8 cellular contexts compared by ENCODE assay signal in genomic region chr1:231335663-231336602, GRCh38. TPM values are rescaled to one million over a fixed set of nuclear protein-coding genes. Genes with fewer than 3 reads are reported as not detected.
DNase-seq lines count a peak whose midpoint lies in the region; ATAC-seq, FAIRE-seq and TF ChIP-seq lines count a peak whose summit lies in the region.

No MANE protein-coding gene starts in this region.

- intact Hi-C loops in GM12878 (cut with micrococcal nuclease; ENCODE audit: unreplicated experiment): loop anchor here (5.0 kb wide), 1 partner anchor 94 kb away; the partner anchor contains the start of gene GNPAT

- no peaks in the 10 kb centered on the region for H3K36me3 ChIP-seq in GM12878 (ENCODE audit: control insufficient read depth in 2 of 2, insufficient read depth in 2 of 2, low read length in 1 of 2)

- TF ChIP-seq EP300 in A549 (IDR thresholded peaks at IDR 0.05) (no peak), GM12878 (IDR thresholded peaks at IDR 0.05; ENCODE audit: borderline replicate concordance in 1 of 2, control insufficient read depth in 1 of 2, low read depth in 2 of 2, low read length in 2 of 2) (no peak)

- H3K9me3 ChIP-seq in A549: no peaks in the 10 kb centered on the region
- no peaks in the 10 kb centered on the region for H3K9me3 ChIP-seq in GM12878 (replicated peaks; ENCODE audit: control insufficient read depth, insufficient read depth, low read length)
- no peaks in the 10 kb centered on the region for H3K9me3 ChIP-seq in mononuclear cell (ENCODE audit: low read depth, low read length)

- in situ Hi-C loops in GM12878 (cut with MboI): no loop called here

- TF ChIP-seq RAD21 in A549 (conservative IDR thresholded peaks at IDR 0.05 in 1 of 2, IDR thresholded peaks at IDR 0.05 in 1 of 2) (no peak), GM12878 (IDR thresholded peaks at IDR 0.05; ENCODE audit: insufficient read depth, low read depth, low read length) (no peak)

- POLR2A ChIA-PET in A549 (lab: Yijun Ruan, JAX): no interaction called here
- POLR2A ChIA-PET in GM12878 (lab: Charles Lee): interaction anchor here (1.5 kb wide), 1 partner anchor 85 kb away, joined by 3 read pairs; no protein-coding TSS in a partner anchor

- 71% methylated on average over 21 of the region's 21 CpGs for WGBS in A549 (ENCODE audit: missing lambda C conversion rate)
- WGBS in GM12878 (ENCODE audit: insufficient coverage, insufficient replicate concordance, low lambda C conversion rate, missing lambda C conversion rate): 88% methylated on average over 21 of the region's 21 CpGs

- DNase-seq in A549 (ENCODE audit: low read depth in 1 of 2, low spot score in 1 of 2) (no peak), HT-29 (ENCODE audit: low spot score) (peak; percentile 37), GM12878 (ENCODE audit: low read depth, low spot score) (no peak), NCI-H446 treated with DMSO at 0.1 percent for 48 hours (lab: John Stamatoyannopoulos, UW) (no peak), NK-92 (lab: John Stamatoyannopoulos, UW; ENCODE audit: unreplicated experiment) (no peak)

- peaks cover 46% of the 10 kb centered on the region for H3K4me1 ChIP-seq in A549
- peaks cover 8% of the 10 kb centered on the region for H3K4me1 ChIP-seq in GM12878 (ENCODE audit: control insufficient read depth, insufficient read depth, low read length)
- H3K4me1 ChIP-seq in mononuclear cell (ENCODE audit: insufficient read depth, low read length): peaks cover 49% of the 10 kb centered on the region

- SMC1A ChIA-PET in GM12878 (lab: Charles Lee; ENCODE audit: uncharacterized antibody, unreplicated experiment): interaction anchor here (0.8 to 3.1 kb wide), 5 partner anchors 12 to 122 kb away, joined by 4 to 10 read pairs (median 5); no protein-coding TSS in a partner anchor

- no TSS peak for BruUV-seq in GM12878 (replicated peaks; lab: Mats Ljungman, UMichigan)

- RAD21 ChIA-PET in GM12878 (lab: Charles Lee; ENCODE audit: unreplicated experiment): interaction anchor here (1.5 kb wide), 1 partner anchor 10 kb away, joined by 4 read pairs; no protein-coding TSS in a partner anchor

- peak overlapping the region in 1 of 2 experiments; percentile 91; a peak in 2 of 6 replicates for H3K27ac ChIP-seq in A549
- H3K27ac ChIP-seq in GM12878 (ENCODE audit: control insufficient read depth, insufficient read depth): no peak overlapping the region

- TF ChIP-seq POLR2A in A549 (IDR thresholded peaks at IDR 0.05; ENCODE audit: low read length) (no peak), GM12878 (IDR thresholded peaks at IDR 0.05; ENCODE audit: low read depth, low read length) (no peak)

- no peak for ATAC-seq in A549
- ATAC-seq in GM12878: no peak
- no peak for ATAC-seq in GM21576 (IDR thresholded peaks at IDR 0.05; ENCODE audit: unreplicated experiment)
- ATAC-seq in GM21786 (IDR thresholded peaks at IDR 0.05; ENCODE audit: unreplicated experiment): no peak

- CTCF ChIA-PET in A549 (lab: Yijun Ruan, JAX): interaction anchor here (0.5 to 1.7 kb wide), 7 partner anchors 20 to 703 kb away, joined by 3 to 11 read pairs (median 3); no protein-coding TSS in a partner anchor
- CTCF ChIA-PET in GM12878 (lab: Yijun Ruan, JAX): interaction anchor here (0.6 to 4.1 kb wide), 8 partner anchors 14 to 1144 kb away, joined by 3 to 28 read pairs (median 4); no protein-coding TSS in a partner anchor

- peaks cover 67% of the 10 kb centered on the region for H3K79me2 ChIP-seq in GM12878 (ENCODE audit: control insufficient read depth, insufficient read depth, low read length)

- H3K4me3 ChIP-seq in A549 (peak overlapping the region; percentile 82), GM12878 (peak overlapping the region; percentile 91), mononuclear cell (ENCODE audit: low read length) (peak overlapping the region; percentile 17)

- no peaks in the 10 kb centered on the region; the same call in 1 of the 2 replicates for H4K20me1 ChIP-seq in GM12878 (ENCODE audit: control insufficient read depth, insufficient read depth)

- TF ChIP-seq CTCF in A549 (IDR thresholded peaks at IDR 0.05): no peak
- TF ChIP-seq CTCF in GM12878 (IDR thresholded peaks at IDR 0.05 in 2 of 3, conservative IDR thresholded peaks at IDR 0.05 in 1 of 3; ENCODE audit: control insufficient read depth in 2 of 3, extremely low read depth in 1 of 3, insufficient read depth in 1 of 3, low read depth in 3 of 3, low read length in 3 of 3): no peak

- H2AFZ ChIP-seq in GM12878 (ENCODE audit: control insufficient read depth, low read depth, low read length): no peak overlapping the region

- peak overlapping the region; percentile 93 for H3K4me2 ChIP-seq in A549
- H3K4me2 ChIP-seq in GM12878 (ENCODE audit: control insufficient read depth, insufficient read depth): peak overlapping the region; percentile 93

- peak overlapping the region; percentile 52; the same call in 1 of the 2 replicates for H3K9ac ChIP-seq in GM12878 (ENCODE audit: control insufficient read depth, insufficient read depth, low read length)

- FAIRE-seq in A549 (lab: Jason Lieb, UNC) (no peak), GM12878 (lab: Jason Lieb, UNC) (no peak)

- H3K27me3 ChIP-seq in GM12878 (replicated peaks in 1 of 2; ENCODE audit: control insufficient read depth in 2 of 2, insufficient read depth in 2 of 2, low read length in 1 of 2) (no peaks in the 10 kb centered on the region), mononuclear cell (ENCODE audit: insufficient read depth, low read length) (no peaks in the 10 kb centered on the region)

TF ChIP-seq in A549, 52 proteins besides CTCF, POLR2A, EP300 and RAD21:
- TF ChIP-seq JUN (IDR thresholded peaks at IDR 0.05) (no peak), MYC (IDR thresholded peaks at IDR 0.05; ENCODE audit: borderline replicate concordance, low read length) (no peak), CEBPB (IDR thresholded peaks at IDR 0.05) (peak in 1 of 2 experiments; percentile 59; a peak in 1 of 4 replicates)

RNA-seq across cellular contexts. Expression of gene EXOC8, which starts 1.7 kb away (rescaled TPM):
- polyA plus RNA-seq in A549 (2011; rRNA removed) (7.6 and 7.7 TPM in 2 replicates), A549 (2017; fragmentation: RNase III; extraction: RNeasy Plus Mini Kit Qiagen cat#74134 plus additional on column Dnase treatment) (8.9 to 10.1 TPM (median 9.8 TPM) in 3 replicates), GM12878 (2011; rRNA removed) (5.8 and 7.7 TPM in 2 replicates), GM12878 (2014; fragmentation: Illumina TruSeq; extraction: Trizol) (7.3 and 8.0 TPM in 2 replicates), GM12878 (2014; fragmentation: Nextera tagmentation; extraction: Ambion mirVana) (1 to 10 TPM; 2.0 to 3.2 TPM), GM12878 (2014; rRNA removed) (6.0 and 6.8 TPM in 2 replicates), GM12878 (2016; fragmentation: Nextera tagmentation; extraction: Ambion mirVana) (1 to 10 TPM; 4.2 to 4.4 TPM)
- polyA plus RNA-seq in A549 (2012; cell fraction: cytosol; rRNA removed): 2.1 and 2.3 TPM in 2 replicates
- polyA plus RNA-seq in A549 (2012; cell fraction: nucleus; rRNA removed): 2.8 and 3.6 TPM in 2 replicates
- polyA minus RNA-seq in A549 (2011; rRNA and poly(A)+ RNA removed): 12.8 and 13.1 TPM in 2 replicates
- total RNA-seq in HT-29 (2014; rRNA removed; shearing (Covaris generic)): 11.0 and 11.6 TPM in 2 replicates
- total RNA-seq in GM12878 (2013; cell fraction: nucleolus; rRNA removed): 12.5 and 13.2 TPM in 2 replicates
- total RNA-seq in GM12878 (2014; rRNA removed) (7.6 and 8.6 TPM in 2 replicates), GM12878 (2014; rRNA removed; fragmentation: Illumina TruSeq; extraction: Trizol) (10.6 and 11.3 TPM in 2 replicates), GM12878 (2021) (11.3 and 11.4 TPM in 2 replicates), mononuclear cell (49.6 TPM)
- 2.9 TPM for polyA plus RNA-seq in GM12878 (2011; ENCODE audit: low read depth)
- 3.6 TPM in 2 replicates for polyA plus RNA-seq in GM12878 (2011; cell fraction: cytosol; rRNA removed)
- 6.9 and 8.1 TPM in 2 replicates for polyA plus RNA-seq in GM12878 (2011; cell fraction: nucleus; rRNA removed)
- polyA plus RNA-seq in GM12878 (2012): 4.8 and 5.0 TPM in 2 replicates
- 10.2 and 11.7 TPM in 2 replicates for polyA minus RNA-seq in GM12878 (2011; rRNA and poly(A)+ RNA removed)
- polyA minus RNA-seq in GM12878 (2011; cell fraction: cytosol; rRNA and poly(A)+ RNA removed): 4.3 and 4.7 TPM in 2 replicates
- 5.6 and 8.5 TPM in 2 replicates for polyA minus RNA-seq in GM12878 (2011; cell fraction: nucleus; rRNA and poly(A)+ RNA removed)

RNA-seq across cellular contexts. Expression of gene SPRTN, which starts 2.2 kb away (rescaled TPM):
- polyA plus RNA-seq in A549 (2011; rRNA removed) (17.9 and 21.0 TPM in 2 replicates), A549 (2017; fragmentation: RNase III; extraction: RNeasy Plus Mini Kit Qiagen cat#74134 plus additional on column Dnase treatment) (14.0 to 16.0 TPM (median 14.4 TPM) in 3 replicates), GM12878 (2011; rRNA removed) (7.1 and 7.2 TPM in 2 replicates), GM12878 (2014; fragmentation: Illumina TruSeq; extraction: Trizol) (9.6 and 11.1 TPM in 2 replicates), GM12878 (2014; fragmentation: Nextera tagmentation; extraction: Ambion mirVana) (1 to 10 TPM; 4.4 to 5.9 TPM), GM12878 (2014; rRNA removed) (7.2 and 12.2 TPM in 2 replicates), GM12878 (2016; fragmentation: Nextera tagmentation; extraction: Ambion mirVana) (10 to 100 TPM; 12.8 to 13.9 TPM)
- polyA plus RNA-seq in A549 (2012; cell fraction: cytosol; rRNA removed): 13.4 and 18.0 TPM in 2 replicates
- polyA plus RNA-seq in A549 (2012; cell fraction: nucleus; rRNA removed): 11.7 and 15.3 TPM in 2 replicates
- 29.9 and 31.7 TPM in 2 replicates for polyA minus RNA-seq in A549 (2011; rRNA and poly(A)+ RNA removed)
- 19.6 and 28.7 TPM in 2 replicates for total RNA-seq in HT-29 (2014; rRNA removed; shearing (Covaris generic))
- total RNA-seq in GM12878 (2013; cell fraction: nucleolus; rRNA removed): 22.2 and 24.5 TPM in 2 replicates
- total RNA-seq in GM12878 (2014; rRNA removed) (11.7 and 12.5 TPM in 2 replicates), GM12878 (2014; rRNA removed; fragmentation: Illumina TruSeq; extraction: Trizol) (14.7 and 16.5 TPM in 2 replicates), GM12878 (2021) (11.9 and 12.1 TPM in 2 replicates), mononuclear cell (31.8 TPM)
- polyA plus RNA-seq in GM12878 (2011; ENCODE audit: low read depth): 2.1 TPM
- 6.2 and 7.9 TPM in 2 replicates for polyA plus RNA-seq in GM12878 (2011; cell fraction: cytosol; rRNA removed)
- polyA plus RNA-seq in GM12878 (2011; cell fraction: nucleus; rRNA removed): 7.3 and 10.9 TPM in 2 replicates
- 3.3 and 3.4 TPM in 2 replicates for polyA plus RNA-seq in GM12878 (2012)
- 10.4 and 15.3 TPM in 2 replicates for polyA minus RNA-seq in GM12878 (2011; rRNA and poly(A)+ RNA removed)
- polyA minus RNA-seq in GM12878 (2011; cell fraction: cytosol; rRNA and poly(A)+ RNA removed): 5.1 and 5.5 TPM in 2 replicates
- 13.4 and 24.7 TPM in 2 replicates for polyA minus RNA-seq in GM12878 (2011; cell fraction: nucleus; rRNA and poly(A)+ RNA removed)

Comparison
In these comparisons a context has a peak if more than half of its experiments do, and no peak if none do; other contexts are left out.
1. H3K4me3 ChIP-seq: peak in every context shown above with its lines; median percentile 91 in GM12878; 82 in A549; 17 in mononuclear cell.